In genomic region chr17:77388384-77389306, GRCh38 we compare ENCODE assay signal across 9 cellular contexts.
DNase-seq lines count a peak whose midpoint lies in the region; ATAC-seq, FAIRE-seq and TF ChIP-seq lines count a peak whose summit lies in the region.
"Had no signal": no experiment of that assay in that cellular context is flagged by ENCODE, and none has a peak within 500 bp of the region (broad histone marks: within the 10 kb centered on the region; RNA-seq: fewer than 3 reads in every experiment).

No MANE protein-coding gene starts in this region.

- H3K4me1 ChIP-seq in GM23248 (ENCODE audit: insufficient read depth) (peaks cover 82% of the 10 kb centered on the region), spleen (peaks cover 89 to 99% (median 94%) of the 10 kb centered on the region in 6 donors)

- CTCF ChIA-PET in activated CD8-positive, alpha-beta T cell treated with anti-CD3 and anti-CD28 coated beads for 36 hours (lab: Charles Lee), result interaction anchor here (1.3 to 5.1 kb wide), 7 partner anchors 12 to 57 kb away, joined by 3 to 64 read pairs (median 12); no protein-coding TSS in a partner anchor

- H4K20me1 ChIP-seq in GM23248 (ENCODE audit: insufficient read depth), result no peaks in the 10 kb centered on the region

- POLR2A ChIA-PET in activated CD8-positive, alpha-beta T cell treated with anti-CD3 and anti-CD28 coated beads for 36 hours (lab: Charles Lee), result interaction anchor here (0.6 to 4.3 kb wide), 15 partner anchors 12 to 455 kb away, joined by 3 to 52 read pairs (median 5); no protein-coding TSS in a partner anchor

- H3K9me3 ChIP-seq in GM23248 (ENCODE audit: low read depth) (no peaks in the 10 kb centered on the region), spleen (no peaks in the 10 kb centered on the region)

- no peak for TF ChIP-seq POLR2A in spleen (IDR thresholded peaks at IDR 0.05)

- no peak overlapping the region for H3K4me2 ChIP-seq in GM23248 (ENCODE audit: unreplicated experiment)

- in situ Hi-C loops in GM23248 (cut with MboI), result no loop called here

- FAIRE-seq in D721Med (lab: Jason Lieb, UNC), result no peak

- H3K27ac Mint-ChIP-seq in activated CD8-positive, alpha-beta T cell treated with anti-CD3 and anti-CD28 coated beads for 36 hours, result peak overlapping the region; percentile 95

- H3K79me2 ChIP-seq in GM23248 (ENCODE audit: insufficient read depth), result peaks cover 88% of the 10 kb centered on the region

- peak; percentile 47 for DNase-seq in GM23248
- DNase-seq in activated CD8-positive, alpha-beta T cell treated with anti-CD3 and anti-CD28 coated beads for 36 hours, result no peak
- no peak for DNase-seq in spleen
- no peak for DNase-seq in LoVo (ENCODE audit: low spot score)
- no peak for DNase-seq in NCI-H510A (lab: John Stamatoyannopoulos, UW)
- DNase-seq in D721Med (ENCODE audit: insufficient read length, low spot score), result no peak
- DNase-seq: occipital lobe had no signal

- H3F3A ChIP-seq in GM23248 (ENCODE audit: insufficient read depth), result peaks cover 34% of the 10 kb centered on the region

- no peaks in the 10 kb centered on the region for H3K9me3 Mint-ChIP-seq in activated CD8-positive, alpha-beta T cell treated with anti-CD3 and anti-CD28 coated beads for 36 hours

- H3K9ac ChIP-seq in GM23248, result peak overlapping the region; percentile 56

- WGBS in GM23248 (ENCODE audit: low coverage in 1 of 2, low lambda C conversion rate in 2 of 2, missing lambda C conversion rate in 2 of 2), 2 experiments, result 66 to 70% methylated on average over 29 of the region's 29 CpGs
- WGBS in spleen, 5 donors, result 51 to 56% (median 53%) methylated on average over 26 to 29 of the region's 29 CpGs

- H3K36me3 ChIP-seq in GM23248 (ENCODE audit: low read depth) (no peaks in the 10 kb centered on the region), spleen (peaks cover 0 to 9% (median 0%) of the 10 kb centered on the region in 6 donors)

- H2AFZ ChIP-seq in GM23248, result no peak overlapping the region

- H3K4me1 Mint-ChIP-seq in activated CD8-positive, alpha-beta T cell treated with anti-CD3 and anti-CD28 coated beads for 36 hours (ENCODE audit: low read depth), result peaks cover 78% of the 10 kb centered on the region

- H3K4me3 Mint-ChIP-seq in activated CD8-positive, alpha-beta T cell treated with anti-CD3 and anti-CD28 coated beads for 36 hours, result peak overlapping the region; percentile 81

- no peak for TF ChIP-seq CTCF in activated CD8-positive, alpha-beta T cell treated with anti-CD3 and anti-CD28 coated beads for 36 hours (IDR thresholded peaks at IDR 0.05)
- no peak for TF ChIP-seq CTCF in spleen (IDR thresholded peaks at IDR 0.05 in 8 of 11, conservative IDR thresholded peaks at IDR 0.05 in 3 of 11)
- no peak for TF ChIP-seq CTCF in D721Med (IDR thresholded peaks at IDR 0.05; ENCODE audit: insufficient read depth, missing control alignments)

- H3K27me3 ChIP-seq in GM23248 (replicated peaks; ENCODE audit: insufficient read depth), result no peaks in the 10 kb centered on the region
- no peaks in the 10 kb centered on the region for H3K27me3 ChIP-seq in layer of hippocampus (ENCODE audit: control insufficient read depth, insufficient read depth, low read length)
- no peaks in the 10 kb centered on the region for H3K27me3 ChIP-seq in spleen (replicated peaks in 1 of 7)

- no peaks in the 10 kb centered on the region for H3K9me2 ChIP-seq in GM23248 (ENCODE audit: insufficient read depth)

- intact Hi-C loops in activated CD8-positive, alpha-beta T cell treated with anti-CD3 and anti-CD28 coated beads for 36 hours (cut with micrococcal nuclease), result no loop called here
- intact Hi-C loops in spleen (cut with DNase I; ENCODE audit: low total_unique reads), result no loop called here

- ATAC-seq in activated CD8-positive, alpha-beta T cell treated with anti-CD3 and anti-CD28 coated beads for 36 hours, result no peak
- ATAC-seq in GM21786 (IDR thresholded peaks at IDR 0.05; ENCODE audit: unreplicated experiment), result no peak

- peak overlapping the region; percentile 41 for H3K27ac ChIP-seq in GM23248
- peak overlapping the region; percentile 57 for H3K27ac ChIP-seq in layer of hippocampus (ENCODE audit: low read depth, low read length)
- H3K27ac ChIP-seq in spleen, result peak overlapping the region; percentile 70 to 94 (median 82)

- no peaks in the 10 kb centered on the region for H3K27me3 Mint-ChIP-seq in activated CD8-positive, alpha-beta T cell treated with anti-CD3 and anti-CD28 coated beads for 36 hours

- H3K36me3 Mint-ChIP-seq in activated CD8-positive, alpha-beta T cell treated with anti-CD3 and anti-CD28 coated beads for 36 hours (ENCODE audit: low read depth), result peaks cover 7% of the 10 kb centered on the region

- H3K4me3 ChIP-seq in GM23248, result no peak overlapping the region
- peak overlapping the region in 3 of 8 donors; percentile 29 to 64 (median 32) for H3K4me3 ChIP-seq in spleen
